8 cellular contexts compared by ENCODE assay signal in the genomic region with DNA sequence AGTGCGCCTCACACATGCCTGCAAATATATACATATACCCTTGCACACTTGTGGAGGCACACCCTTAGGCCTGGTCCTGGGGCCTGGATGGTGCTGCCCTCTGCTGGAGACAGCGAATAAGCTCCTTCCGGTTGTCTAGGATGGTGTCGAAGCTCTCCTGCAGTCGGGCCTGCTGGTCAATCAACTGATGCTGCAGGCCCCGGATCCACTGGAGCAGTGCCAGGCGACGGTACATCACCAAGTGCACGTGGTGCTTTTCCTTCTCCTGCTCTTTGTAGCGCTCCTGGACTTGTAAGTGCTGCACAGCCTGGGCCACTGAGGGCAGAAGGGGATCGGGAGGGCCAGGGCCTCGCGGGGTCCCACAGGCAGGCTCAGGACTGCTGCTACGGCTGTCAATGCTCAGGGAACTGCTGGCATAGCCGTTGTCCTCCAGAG. TPM values are rescaled to one million over a fixed set of nuclear protein-coding genes. Genes with fewer than 3 reads are reported as not detected.
DNase-seq lines count a peak whose midpoint lies in the region; TF ChIP-seq lines count a peak whose summit lies in the region.

No MANE protein-coding gene starts in this region.

- H3K27ac ChIP-seq in KMS-11 (no peak overlapping the region), testis (no peak overlapping the region)

- H2AFZ ChIP-seq in KMS-11 (ENCODE audit: low read depth), result no peak overlapping the region

- H3K9me3 Mint-ChIP-seq in activated T-helper 1 cell treated with anti-CD3 and anti-CD28 coated beads, Interleukin-12 subunit alpha, Interleukin-12 subunit beta, Interleukin-2, Interleukin-4 antibody, amounts not matched to agents 30 ng/mL and 10 ng/mL and 1 ng/mL, durations not matched to agents 14 hours and 24 hours and 36 hours, result no peaks in the 10 kb centered on the region
- no peaks in the 10 kb centered on the region for H3K9me3 Mint-ChIP-seq in osteocyte (ENCODE audit: unreplicated experiment)

- peaks cover 19% of the 10 kb centered on the region for H3K4me1 ChIP-seq in KMS-11 (ENCODE audit: low read depth, poor library complexity, severe bottlenecking)
- H3K4me1 ChIP-seq in testis, result peaks cover 4% of the 10 kb centered on the region

- peaks cover 37% of the 10 kb centered on the region for H3K4me1 Mint-ChIP-seq in activated T-helper 1 cell treated with anti-CD3 and anti-CD28 coated beads, Interleukin-12 subunit alpha, Interleukin-12 subunit beta, Interleukin-2, Interleukin-4 antibody, amounts not matched to agents 30 ng/mL and 10 ng/mL and 1 ng/mL, durations not matched to agents 14 hours and 24 hours and 36 hours (ENCODE audit: low read depth)
- H3K4me1 Mint-ChIP-seq in osteocyte (ENCODE audit: unreplicated experiment), result peaks cover 30% of the 10 kb centered on the region

- H3K4me3 Mint-ChIP-seq in activated T-helper 1 cell treated with anti-CD3 and anti-CD28 coated beads, Interleukin-12 subunit alpha, Interleukin-12 subunit beta, Interleukin-2, Interleukin-4 antibody, amounts not matched to agents 30 ng/mL and 10 ng/mL and 1 ng/mL, durations not matched to agents 14 hours and 24 hours and 36 hours, result peak overlapping the region; percentile 56
- peak overlapping the region; percentile 36 for H3K4me3 Mint-ChIP-seq in osteocyte (ENCODE audit: unreplicated experiment)

- no peaks in the 10 kb centered on the region for H3K36me3 ChIP-seq in KMS-11 (ENCODE audit: insufficient read depth)
- H3K36me3 ChIP-seq in testis (ENCODE audit: low read depth, missing control alignments), result no peaks in the 10 kb centered on the region

- peaks cover 25% of the 10 kb centered on the region for H3K36me3 Mint-ChIP-seq in activated T-helper 1 cell treated with anti-CD3 and anti-CD28 coated beads, Interleukin-12 subunit alpha, Interleukin-12 subunit beta, Interleukin-2, Interleukin-4 antibody, amounts not matched to agents 30 ng/mL and 10 ng/mL and 1 ng/mL, durations not matched to agents 14 hours and 24 hours and 36 hours (ENCODE audit: low read depth)
- peaks cover 12% of the 10 kb centered on the region for H3K36me3 Mint-ChIP-seq in osteocyte (ENCODE audit: unreplicated experiment)

- DNase-seq in NCI-H748 (lab: John Stamatoyannopoulos, UW; ENCODE audit: unreplicated experiment) (peak; percentile 59), NCI-H748 treated with DMSO at 0.1 percent for 48 hours (lab: John Stamatoyannopoulos, UW) (no peak), RPMI8226 (peak; percentile 89), fibroblast of the aortic adventitia (ENCODE audit: low read depth) (peak; percentile 75), osteocyte (ENCODE audit: extremely low spot score, unreplicated experiment) (peak; percentile 89), testis (peak; percentile 69)
- peak; percentile 69 for DNase-seq in activated T-helper 1 cell treated with anti-CD3 and anti-CD28 coated beads, Interleukin-12 subunit alpha, Interleukin-12 subunit beta, Interleukin-2, Interleukin-4 antibody, amounts not matched to agents 30 ng/mL and 10 ng/mL and 1 ng/mL, durations not matched to agents 14 hours and 24 hours and 36 hours (ENCODE audit: low spot score)

- TF ChIP-seq POLR2A in testis (IDR thresholded peaks at IDR 0.05), result no peak

- H3K9me3 ChIP-seq in testis, result no peaks in the 10 kb centered on the region

- H3K4me2 ChIP-seq in KMS-11, result no peak overlapping the region; the same call in 1 of the 2 replicates

- intact Hi-C loops in activated T-helper 1 cell treated with anti-CD3 and anti-CD28 coated beads, Interleukin-12 subunit alpha, Interleukin-12 subunit beta, Interleukin-2, Interleukin-4 antibody, amounts not matched to agents 30 ng/mL and 10 ng/mL and 1 ng/mL, durations not matched to agents 14 hours and 24 hours and 36 hours (cut with micrococcal nuclease), result loop anchor here (1.0 to 5.0 kb wide), 5 partner anchors 74 to 683 kb away; a partner anchor contains a TSS
- intact Hi-C loops in testis (cut with DNase I; ENCODE audit: low total_unique reads), result no loop called here

- H3K4me3 ChIP-seq in KMS-11 (IDR thresholded peaks at IDR 0.05; ENCODE audit: insufficient read depth, low read depth, low read length) (no peak overlapping the region), fibroblast of the aortic adventitia (ENCODE audit: low read depth, low read length) (peak overlapping the region; percentile 9), testis (no peak overlapping the region)

- H3K27me3 Mint-ChIP-seq in activated T-helper 1 cell treated with anti-CD3 and anti-CD28 coated beads, Interleukin-12 subunit alpha, Interleukin-12 subunit beta, Interleukin-2, Interleukin-4 antibody, amounts not matched to agents 30 ng/mL and 10 ng/mL and 1 ng/mL, durations not matched to agents 14 hours and 24 hours and 36 hours (ENCODE audit: insufficient read depth), result peaks cover 4% of the 10 kb centered on the region
- no peaks in the 10 kb centered on the region for H3K27me3 Mint-ChIP-seq in osteocyte (ENCODE audit: unreplicated experiment)

- H3K79me2 ChIP-seq in KMS-11 (ENCODE audit: insufficient read depth, low read depth), result peaks cover 5% of the 10 kb centered on the region; the same call in 1 of the 2 replicates

- H3K9ac ChIP-seq in KMS-11, result no peak overlapping the region

- H3K27me3 ChIP-seq in KMS-11 (ENCODE audit: insufficient read depth, low read depth) (no peaks in the 10 kb centered on the region), testis (no peaks in the 10 kb centered on the region)

- H4K20me1 ChIP-seq in KMS-11 (ENCODE audit: insufficient read depth), result no peaks in the 10 kb centered on the region

- no peak overlapping the region for H3K27ac Mint-ChIP-seq in activated T-helper 1 cell treated with anti-CD3 and anti-CD28 coated beads, Interleukin-12 subunit alpha, Interleukin-12 subunit beta, Interleukin-2, Interleukin-4 antibody, amounts not matched to agents 30 ng/mL and 10 ng/mL and 1 ng/mL, durations not matched to agents 14 hours and 24 hours and 36 hours
- H3K27ac Mint-ChIP-seq in osteocyte (ENCODE audit: unreplicated experiment), result peak overlapping the region; percentile 42

- 39 to 64% methylated on average over 10 to 15 of the region's 15 CpGs for WGBS in testis, 2 donors

- TF ChIP-seq CTCF in KMS-11 (conservative IDR thresholded peaks at IDR 0.05; ENCODE audit: low read depth, low read length) (peak; percentile 93), fibroblast of the aortic adventitia (IDR thresholded peaks at IDR 0.05; ENCODE audit: insufficient read depth, low read length) (peak; percentile 92), osteocyte (IDR thresholded peaks at IDR 0.05) (peak; percentile 85), testis (IDR thresholded peaks at IDR 0.05) (peak; percentile 54 to 76 (median 57))

RNA-seq across cellular contexts. Expression of a gene that starts 3.1 kb away (rescaled TPM):
- total RNA-seq in activated T-helper 1 cell treated with anti-CD3 and anti-CD28 coated beads, Interleukin-12 subunit alpha, Interleukin-12 subunit beta, Interleukin-2, Interleukin-4 antibody, amounts not matched to agents 30 ng/mL and 10 ng/mL and 1 ng/mL, durations not matched to agents 14 hours and 24 hours and 36 hours, result 25.3 and 25.9 TPM in 2 replicates
- total RNA-seq in fibroblast of the aortic adventitia (ENCODE audit: low replicate concordance) (19.3 and 27.2 TPM in 2 replicates), osteocyte (18.8 TPM in 2 replicates), testis (10 to 100 TPM; 17.7 to 19.8 TPM)
- polyA plus RNA-seq in testis (ENCODE audit: insufficient read depth, low read depth, low replicate concordance), result 20.5 TPM

RNA-seq across cellular contexts. Expression of a gene that starts 54.2 kb away (rescaled TPM):
- 53.0 and 53.1 TPM in 2 replicates for total RNA-seq in activated T-helper 1 cell treated with anti-CD3 and anti-CD28 coated beads, Interleukin-12 subunit alpha, Interleukin-12 subunit beta, Interleukin-2, Interleukin-4 antibody, amounts not matched to agents 30 ng/mL and 10 ng/mL and 1 ng/mL, durations not matched to agents 14 hours and 24 hours and 36 hours
- 1.7 and 40.8 TPM in 2 replicates for total RNA-seq in fibroblast of the aortic adventitia (ENCODE audit: low replicate concordance)
- 7.0 and 7.7 TPM in 2 replicates for total RNA-seq in osteocyte
- 10 to 100 TPM in 1 of 2 donors, 1 to 10 TPM in 1; 8.8 to 28.8 TPM for total RNA-seq in testis
- 4.9 TPM for polyA plus RNA-seq in testis (ENCODE audit: insufficient read depth, low read depth, low replicate concordance)
